In genomic region chr3:50139308-50139707, GRCh38 we compare ENCODE assay signal across 1 cellular context.
TF ChIP-seq lines count a peak whose summit lies in the region.

No MANE protein-coding gene starts in this region.

TF ChIP-seq in WTC11, 78 proteins besides CTCF, POLR2A, EP300 and RAD21:
- no peak for TF ChIP-seq FOXJ3 (CRISPR knock-in tag; IDR thresholded peaks at IDR 0.05; ENCODE audit: borderline replicate concordance)
- TF ChIP-seq, protein P1, sequence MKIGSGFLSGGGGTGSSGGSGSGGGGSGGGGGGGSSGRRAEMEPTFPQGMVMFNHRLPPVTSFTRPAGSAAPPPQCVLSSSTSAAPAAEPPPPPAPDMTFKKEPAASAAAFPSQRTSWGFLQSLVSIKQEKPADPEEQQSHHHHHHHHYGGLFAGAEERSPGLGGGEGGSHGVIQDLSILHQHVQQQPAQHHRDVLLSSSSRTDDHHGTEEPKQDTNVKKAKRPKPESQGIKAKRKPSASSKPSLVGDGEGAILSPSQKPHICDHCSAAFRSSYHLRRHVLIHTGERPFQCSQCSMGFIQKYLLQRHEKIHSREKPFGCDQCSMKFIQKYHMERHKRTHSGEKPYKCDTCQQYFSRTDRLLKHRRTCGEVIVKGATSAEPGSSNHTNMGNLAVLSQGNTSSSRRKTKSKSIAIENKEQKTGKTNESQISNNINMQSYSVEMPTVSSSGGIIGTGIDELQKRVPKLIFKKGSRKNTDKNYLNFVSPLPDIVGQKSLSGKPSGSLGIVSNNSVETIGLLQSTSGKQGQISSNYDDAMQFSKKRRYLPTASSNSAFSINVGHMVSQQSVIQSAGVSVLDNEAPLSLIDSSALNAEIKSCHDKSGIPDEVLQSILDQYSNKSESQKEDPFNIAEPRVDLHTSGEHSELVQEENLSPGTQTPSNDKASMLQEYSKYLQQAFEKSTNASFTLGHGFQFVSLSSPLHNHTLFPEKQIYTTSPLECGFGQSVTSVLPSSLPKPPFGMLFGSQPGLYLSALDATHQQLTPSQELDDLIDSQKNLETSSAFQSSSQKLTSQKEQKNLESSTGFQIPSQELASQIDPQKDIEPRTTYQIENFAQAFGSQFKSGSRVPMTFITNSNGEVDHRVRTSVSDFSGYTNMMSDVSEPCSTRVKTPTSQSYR (CRISPR knock-in tag; IDR thresholded peaks at IDR 0.05) = peak; percentile 59; the same call in 1 of the 2 replicates
- no peak for TF ChIP-seq GTF2I (CRISPR knock-in tag; conservative IDR thresholded peaks at IDR 0.05)
- TF ChIP-seq CDX4 (CRISPR knock-in tag; IDR thresholded peaks at IDR 0.05; ENCODE audit: borderline replicate concordance) = no peak
- no peak for TF ChIP-seq FOXP1 (CRISPR knock-in tag; IDR thresholded peaks at IDR 0.05; ENCODE audit: borderline replicate concordance)
- no peak for TF ChIP-seq E2F5 (CRISPR knock-in tag; IDR thresholded peaks at IDR 0.05)
- no peak for TF ChIP-seq TCF7 (CRISPR knock-in tag; IDR thresholded peaks at IDR 0.05; ENCODE audit: low read depth)
- TF ChIP-seq, protein P2, sequence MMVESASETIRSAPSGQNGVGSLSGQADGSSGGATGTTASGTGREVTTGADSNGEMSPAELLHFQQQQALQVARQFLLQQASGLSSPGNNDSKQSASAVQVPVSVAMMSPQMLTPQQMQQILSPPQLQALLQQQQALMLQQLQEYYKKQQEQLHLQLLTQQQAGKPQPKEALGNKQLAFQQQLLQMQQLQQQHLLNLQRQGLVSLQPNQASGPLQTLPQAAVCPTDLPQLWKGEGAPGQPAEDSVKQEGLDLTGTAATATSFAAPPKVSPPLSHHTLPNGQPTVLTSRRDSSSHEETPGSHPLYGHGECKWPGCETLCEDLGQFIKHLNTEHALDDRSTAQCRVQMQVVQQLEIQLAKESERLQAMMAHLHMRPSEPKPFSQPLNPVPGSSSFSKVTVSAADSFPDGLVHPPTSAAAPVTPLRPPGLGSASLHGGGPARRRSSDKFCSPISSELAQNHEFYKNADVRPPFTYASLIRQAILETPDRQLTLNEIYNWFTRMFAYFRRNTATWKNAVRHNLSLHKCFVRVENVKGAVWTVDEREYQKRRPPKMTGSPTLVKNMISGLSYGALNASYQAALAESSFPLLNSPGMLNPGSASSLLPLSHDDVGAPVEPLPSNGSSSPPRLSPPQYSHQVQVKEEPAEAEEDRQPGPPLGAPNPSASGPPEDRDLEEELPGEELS (CRISPR knock-in tag; IDR thresholded peaks at IDR 0.05) = no peak
- TF ChIP-seq, protein P3, sequence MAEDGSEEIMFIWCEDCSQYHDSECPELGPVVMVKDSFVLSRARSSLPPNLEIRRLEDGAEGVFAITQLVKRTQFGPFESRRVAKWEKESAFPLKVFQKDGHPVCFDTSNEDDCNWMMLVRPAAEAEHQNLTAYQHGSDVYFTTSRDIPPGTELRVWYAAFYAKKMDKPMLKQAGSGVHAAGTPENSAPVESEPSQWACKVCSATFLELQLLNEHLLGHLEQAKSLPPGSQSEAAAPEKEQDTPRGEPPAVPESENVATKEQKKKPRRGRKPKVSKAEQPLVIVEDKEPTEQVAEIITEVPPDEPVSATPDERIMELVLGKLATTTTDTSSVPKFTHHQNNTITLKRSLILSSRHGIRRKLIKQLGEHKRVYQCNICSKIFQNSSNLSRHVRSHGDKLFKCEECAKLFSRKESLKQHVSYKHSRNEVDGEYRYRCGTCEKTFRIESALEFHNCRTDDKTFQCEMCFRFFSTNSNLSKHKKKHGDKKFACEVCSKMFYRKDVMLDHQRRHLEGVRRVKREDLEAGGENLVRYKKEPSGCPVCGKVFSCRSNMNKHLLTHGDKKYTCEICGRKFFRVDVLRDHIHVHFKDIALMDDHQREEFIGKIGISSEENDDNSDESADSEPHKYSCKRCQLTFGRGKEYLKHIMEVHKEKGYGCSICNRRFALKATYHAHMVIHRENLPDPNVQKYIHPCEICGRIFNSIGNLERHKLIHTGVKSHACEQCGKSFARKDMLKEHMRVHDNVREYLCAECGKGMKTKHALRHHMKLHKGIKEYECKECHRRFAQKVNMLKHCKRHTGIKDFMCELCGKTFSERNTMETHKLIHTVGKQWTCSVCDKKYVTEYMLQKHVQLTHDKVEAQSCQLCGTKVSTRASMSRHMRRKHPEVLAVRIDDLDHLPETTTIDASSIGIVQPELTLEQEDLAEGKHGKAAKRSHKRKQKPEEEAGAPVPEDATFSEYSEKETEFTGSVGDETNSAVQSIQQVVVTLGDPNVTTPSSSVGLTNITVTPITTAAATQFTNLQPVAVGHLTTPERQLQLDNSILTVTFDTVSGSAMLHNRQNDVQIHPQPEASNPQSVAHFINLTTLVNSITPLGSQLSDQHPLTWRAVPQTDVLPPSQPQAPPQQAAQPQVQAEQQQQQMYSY (CRISPR knock-in tag; IDR thresholded peaks at IDR 0.05) = 0 out of 2 replicates have a peak, but pooled peaks have one; percentile 34
- TF ChIP-seq NFYB (CRISPR knock-in tag; conservative IDR thresholded peaks at IDR 0.05; ENCODE audit: low read depth) = no peak
- TF ChIP-seq ZNF232 (CRISPR knock-in tag; IDR thresholded peaks at IDR 0.05) = peak; percentile 58; the same call in 1 of the 2 replicates
- no peak for TF ChIP-seq NR1H2 (CRISPR knock-in tag; IDR thresholded peaks at IDR 0.05)
- 0 out of 2 replicates have a peak, but pooled peaks have one; percentile 48 for TF ChIP-seq ZNF138 (CRISPR knock-in tag; conservative IDR thresholded peaks at IDR 0.05)
- TF ChIP-seq CBFB (CRISPR knock-in tag; IDR thresholded peaks at IDR 0.05; ENCODE audit: low read depth) = no peak
- TF ChIP-seq EMX1 (CRISPR knock-in tag; IDR thresholded peaks at IDR 0.05) = no peak
